In the genomic region with DNA sequence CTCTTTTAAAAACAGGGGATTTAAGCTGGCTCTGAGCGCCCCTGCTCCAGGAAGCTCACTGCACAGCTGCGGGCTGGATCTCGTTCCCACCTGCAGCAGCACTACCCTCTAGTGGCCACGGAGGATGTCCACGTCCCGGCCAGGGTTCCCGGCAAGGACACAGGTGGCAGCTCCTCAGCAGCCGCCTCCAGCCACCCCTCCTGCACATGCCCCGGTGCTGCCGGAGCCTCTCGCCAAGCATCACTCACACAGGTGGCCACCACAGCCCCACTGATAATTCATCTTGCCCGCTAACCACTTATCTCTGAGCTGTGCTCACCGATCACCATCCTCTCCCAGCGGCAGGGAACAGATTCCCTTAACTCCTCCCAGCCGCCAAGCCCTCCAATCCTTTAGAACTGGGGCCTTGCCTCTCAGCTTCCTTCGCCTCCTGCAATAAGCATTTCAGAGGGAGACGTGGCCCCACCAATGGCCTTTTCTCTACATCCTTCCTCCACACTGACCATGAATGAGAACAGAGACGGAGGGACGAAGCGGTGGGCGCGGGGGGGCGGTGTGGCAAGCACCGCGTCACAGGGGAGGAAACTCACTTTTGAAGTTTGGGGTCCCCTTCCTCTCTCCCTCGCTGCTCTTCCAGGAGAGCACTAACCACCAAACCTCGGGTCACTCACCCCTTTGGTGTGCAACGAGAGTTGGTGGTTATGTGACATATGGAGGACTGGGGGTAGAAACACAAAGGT, we compare ENCODE assay signal across 8 cellular contexts.
DNase-seq lines count a peak whose midpoint lies in the region; ATAC-seq, FAIRE-seq and TF ChIP-seq lines count a peak whose summit lies in the region.

No MANE protein-coding gene starts in this region.

- no peak overlapping the region for H3K4me3 Mint-ChIP-seq in astrocyte (ENCODE audit: unreplicated experiment)

- no peaks in the 10 kb centered on the region for H3K4me1 Mint-ChIP-seq in astrocyte (ENCODE audit: low read depth, unreplicated experiment)

- ATAC-seq in GM19324 (IDR thresholded peaks at IDR 0.05; ENCODE audit: low FRiP score, unreplicated experiment) = no peak
- ATAC-seq in HG03521 (IDR thresholded peaks at IDR 0.05; ENCODE audit: unreplicated experiment) = no peak

- no peaks in the 10 kb centered on the region for H3K9me3 Mint-ChIP-seq in astrocyte (ENCODE audit: unreplicated experiment)

- H3K9me3 ChIP-seq in astrocyte (ENCODE audit: insufficient read depth, low read depth, low read length) (no peaks in the 10 kb centered on the region), iPS DF 6.9 (ENCODE audit: control insufficient read depth, insufficient read depth, low read length) (no peaks in the 10 kb centered on the region), transverse colon (no peaks in the 10 kb centered on the region)

- H3K36me3 ChIP-seq in astrocyte (ENCODE audit: insufficient read depth, low read length) (no peaks in the 10 kb centered on the region), iPS DF 6.9 (ENCODE audit: control insufficient read depth, insufficient read depth, low read length) (no peaks in the 10 kb centered on the region), transverse colon (no peaks in the 10 kb centered on the region)

- H3K4me1 ChIP-seq in astrocyte (ENCODE audit: insufficient read depth, low read length) (no peaks in the 10 kb centered on the region), iPS DF 6.9 (ENCODE audit: control insufficient read depth, insufficient read depth, low read length) (0 out of 2 replicates have a peak, but pooled peaks cover 1% of the 10 kb centered on the region), transverse colon (no peaks in the 10 kb centered on the region)

- H3K4me2 ChIP-seq in astrocyte (ENCODE audit: low read length) = no peak overlapping the region

- H3K27me3 ChIP-seq in astrocyte (ENCODE audit: insufficient read depth, low read length) = peaks cover 24% of the 10 kb centered on the region
- no peaks in the 10 kb centered on the region; the same call in 1 of the 2 replicates for H3K27me3 ChIP-seq in iPS DF 6.9 (ENCODE audit: control insufficient read depth, insufficient read depth, low read length)
- peaks cover 41% of the 10 kb centered on the region for H3K27me3 ChIP-seq in transverse colon

- peaks cover 80% of the 10 kb centered on the region for H3K27me3 Mint-ChIP-seq in astrocyte (ENCODE audit: low read depth, unreplicated experiment)

- DNase-seq in AG09319 (ENCODE audit: extremely low read depth, low read depth) = no peak
- DNase-seq in NCI-H2196 (lab: John Stamatoyannopoulos, UW; ENCODE audit: unreplicated experiment) = peak; percentile 79
- DNase-seq in astrocyte (ENCODE audit: low read depth) = no peak
- DNase-seq in iPS DF 6.9 (ENCODE audit: low read depth, low spot score) = peak; percentile 41
- DNase-seq in transverse colon = peak; percentile 54

- no peaks in the 10 kb centered on the region for H4K20me1 ChIP-seq in astrocyte (ENCODE audit: insufficient read depth, low read length)

- no peak overlapping the region for H3K27ac Mint-ChIP-seq in astrocyte (ENCODE audit: unreplicated experiment)

- H3K9ac ChIP-seq in astrocyte (ENCODE audit: low read length) = no peak overlapping the region

- peak; percentile 57 for TF ChIP-seq CTCF in AG09319 (IDR thresholded peaks at IDR 0.05; ENCODE audit: low read depth, low read length)
- peak; percentile 67 for TF ChIP-seq CTCF in GM12873 (IDR thresholded peaks at IDR 0.05; ENCODE audit: insufficient read depth, low read depth, low read length, missing control alignments)
- peak; percentile 13 for TF ChIP-seq CTCF in astrocyte (IDR thresholded peaks at IDR 0.05; ENCODE audit: insufficient read depth, low read depth, low read length)
- peak; percentile 44 to 60 (median 51) for TF ChIP-seq CTCF in transverse colon (IDR thresholded peaks at IDR 0.05)

- H3K36me3 Mint-ChIP-seq in astrocyte (ENCODE audit: low read depth, unreplicated experiment) = no peaks in the 10 kb centered on the region

- no peaks in the 10 kb centered on the region for H3K79me2 ChIP-seq in astrocyte (ENCODE audit: insufficient read depth, low read length)

- in situ Hi-C loops in transverse colon (cut with MboI; ENCODE audit: low pct_ligation_motif_present in 1 of 4, low pct_unique_long_range_greater_than_20kb in 1 of 4, low sequenced_read_pairs in 3 of 4) = loop anchor here in 3 of 4 donors (25.0 kb wide), 2 partner anchors 276 to 326 kb away; a partner anchor contains a TSS

- H3K27ac ChIP-seq in astrocyte (ENCODE audit: low read depth, low read length) = no peak overlapping the region
- no peak overlapping the region for H3K27ac ChIP-seq in iPS DF 6.9 (ENCODE audit: low read length)
- no peak overlapping the region for H3K27ac ChIP-seq in transverse colon

- intact Hi-C loops in transverse colon (cut with DNase I; ENCODE audit: low total_unique reads) = no loop called here

- no peak for TF ChIP-seq POLR2A in transverse colon (IDR thresholded peaks at IDR 0.05)

- no peak for TF ChIP-seq EP300 in transverse colon (IDR thresholded peaks at IDR 0.05; ENCODE audit: low read depth)

- H3K4me3 ChIP-seq in astrocyte (ENCODE audit: insufficient read depth, low read depth, low read length) (no peak overlapping the region), iPS DF 6.9 (ENCODE audit: low read length) (no peak overlapping the region), transverse colon (no peak overlapping the region)

- no CpG with 5 or more reads among the region's 28 CpGs for WGBS in iPS DF 6.9 (ENCODE audit: insufficient coverage, insufficient read length)
- WGBS in transverse colon (ENCODE audit: low coverage in 1 of 2), 2 donors = 41 to 58% methylated on average over 17 to 28 of the region's 28 CpGs

- FAIRE-seq in astrocyte (lab: Jason Lieb, UNC) = no peak

- H2AFZ ChIP-seq in astrocyte (ENCODE audit: low read depth, low read length) = no peak overlapping the region

Comparison
In these comparisons a context has a peak if more than half of its experiments do, and no peak if none do; other contexts are left out.
1. DNase-seq: peak in NCI-H2196 (single experiment), iPS DF 6.9 (single experiment) and transverse colon (single experiment); none in AG09319 (single experiment) and astrocyte (single experiment).
2. CTCF ChIP-seq: peak in every context shown above with its lines; median percentile 67 in GM12873; 57 in AG09319; 51 in transverse colon; 13 in astrocyte.